19 cellular contexts compared by ENCODE assay signal in genomic region chr1:82160036-82160435, GRCh38.
DNase-seq lines count a peak whose midpoint lies in the region; ATAC-seq and TF ChIP-seq lines count a peak whose summit lies in the region.
"Had no signal": no experiment of that assay in that cellular context is flagged by ENCODE, and none has a peak within 500 bp of the region (broad histone marks: within the 10 kb centered on the region; RNA-seq: fewer than 3 reads in every experiment).

No MANE protein-coding gene starts in this region.

- in situ Hi-C loops in mammary epithelial cell (cut with MboI; ENCODE audit: low sequenced_read_pairs in 2 of 2): no loop called here

- 63% methylated on average over 5 of the region's 5 CpGs for WGBS in mammary epithelial cell (ENCODE audit: low coverage, missing lambda C conversion rate)

- H3K9me3 ChIP-seq in mammary epithelial cell (replicated peaks; ENCODE audit: insufficient read depth, low read length) (no peaks in the 10 kb centered on the region), mucosa of descending colon (no peaks in the 10 kb centered on the region)
- H3K9me3 ChIP-seq: gastroesophageal sphincter, left ventricle myocardium inferior had no signal

- H3K79me2 ChIP-seq in mammary epithelial cell (ENCODE audit: insufficient read depth, low read length): no peaks in the 10 kb centered on the region

- H3K4me3 ChIP-seq in mammary epithelial cell (replicated peaks in 1 of 3; ENCODE audit: insufficient read depth in 1 of 3, low read depth in 2 of 3, low read length in 3 of 3): no peak overlapping the region
- H3K4me3 ChIP-seq in mucosa of descending colon: no peak overlapping the region
- H3K4me3 ChIP-seq: gastroesophageal sphincter, left ventricle myocardium inferior had no signal

- TF ChIP-seq CTCF in mammary epithelial cell (conservative IDR thresholded peaks at IDR 0.05 in 1 of 2, IDR thresholded peaks at IDR 0.05 in 1 of 2; ENCODE audit: extremely low read depth in 1 of 2, insufficient read depth in 1 of 2, low read depth in 1 of 2, low read length in 2 of 2) (no peak), mucosa of descending colon (IDR thresholded peaks at IDR 0.05) (no peak)

- intact Hi-C loops in mammary epithelial cell (cut with micrococcal nuclease) (no loop called here), mucosa of descending colon (cut with DNase I, micrococcal nuclease) (no loop called here)

- CTCF ChIA-PET in mammary epithelial cell (lab: Charles Lee; ENCODE audit: low non-redundant PET): no interaction called here

- H3K36me3 ChIP-seq in mammary epithelial cell (ENCODE audit: insufficient read depth, low read length) (no peaks in the 10 kb centered on the region), mucosa of descending colon (ENCODE audit: low read depth) (no peaks in the 10 kb centered on the region)
- H3K36me3 ChIP-seq: gastroesophageal sphincter, left ventricle myocardium inferior had no signal

- H3K27me3 ChIP-seq in mammary epithelial cell (ENCODE audit: insufficient read depth, low read length): no peaks in the 10 kb centered on the region
- H3K27me3 ChIP-seq: gastroesophageal sphincter had no signal

- dilution Hi-C loops in mammary epithelial cell (cut with HindIII; ENCODE audit: low sequenced_read_pairs): no loop called here

- no peak overlapping the region for H3K27ac ChIP-seq in mammary epithelial cell (ENCODE audit: insufficient read depth, low read depth, low read length)
- H3K27ac ChIP-seq: gastroesophageal sphincter, left ventricle myocardium inferior, VCaP had no signal

- BruUV-seq in mammary epithelial cell (replicated peaks; lab: Mats Ljungman, UMichigan): no TSS peak

- H4K20me1 ChIP-seq in mammary epithelial cell (ENCODE audit: insufficient read depth, low read length): no peaks in the 10 kb centered on the region

- H3K4me1 ChIP-seq in mammary epithelial cell (ENCODE audit: insufficient read depth, low read length) (no peaks in the 10 kb centered on the region), mucosa of descending colon (ENCODE audit: low read depth) (peaks cover 7% of the 10 kb centered on the region)
- H3K4me1 ChIP-seq: left ventricle myocardium inferior had no signal

- DNase-seq in Daoy (ENCODE audit: low read depth) (peak; percentile 57), MV-4-11 (lab: John Stamatoyannopoulos, UW) (peak; percentile 70), mammary epithelial cell (peak; percentile 41), left lobe of liver (ENCODE audit: low spot score) (no peak), Ammon's horn (ENCODE audit: low spot score) (no peak), mucosa of descending colon (no peak)
- no peak for DNase-seq in stimulated activated naive CD8-positive, alpha-beta T cell treated with anti-CD3 and anti-CD28 coated beads, Interleukin-15, Interleukin-2, amounts not matched to agents 100 U/mL and 50 U/mL, for 24 hours
- DNase-seq: activated CD8-positive, alpha-beta T cell treated with anti-CD3 and anti-CD28 coated beads for 36 hours; activated T-cell treated with anti-CD3 and anti-CD28 coated beads, Interleukin-2, amount 50 U/mL, for 72 hours; effector memory CD8-positive, alpha-beta T cell; GDM1; left ventricle myocardium inferior; NCI-H1105; NCI-H2171; NCI-H82; stimulated activated CD4-positive, alpha-beta T cell treated with anti-CD3 and anti-CD28 coated beads, Interleukin-4, amount 100 ng/mL, for 24 hours had no signal

- no peak overlapping the region for H3K9ac ChIP-seq in mammary epithelial cell (ENCODE audit: insufficient read depth, low read length)

- H2AFZ ChIP-seq in mammary epithelial cell (ENCODE audit: low read depth, low read length): no peak overlapping the region

- no peak overlapping the region for H3K4me2 ChIP-seq in mammary epithelial cell (ENCODE audit: insufficient read depth, low read depth, low read length)

- peak; percentile 27 for ATAC-seq in left lobe of liver
- no peak for ATAC-seq in GM21447 (IDR thresholded peaks at IDR 0.05; ENCODE audit: unreplicated experiment)
- no peak for ATAC-seq in stimulated activated naive CD8-positive, alpha-beta T cell treated with anti-CD3 and anti-CD28 coated beads, Interleukin-15, Interleukin-2, amounts not matched to agents 100 U/mL and 50 U/mL, for 24 hours
- no peak for ATAC-seq in mucosa of descending colon
- ATAC-seq: activated CD8-positive, alpha-beta T cell treated with anti-CD3 and anti-CD28 coated beads for 36 hours; activated T-cell treated with anti-CD3 and anti-CD28 coated beads, Interleukin-2, amount 50 U/mL, for 72 hours; effector memory CD8-positive, alpha-beta T cell; gastroesophageal sphincter had no signal

Comparison
In these comparisons a context has a peak if more than half of its experiments do, and no peak if none do; other contexts are left out.
1. DNase-seq: peak in Daoy (single experiment), MV-4-11 (single experiment) and mammary epithelial cell (single experiment); none in left lobe of liver (single experiment), stimulated activated naive CD8-positive, alpha-beta T cell treated with anti-CD3 and anti-CD28 coated beads, Interleukin-15, Interleukin-2, amounts not matched to agents 100 U/mL and 50 U/mL, for 24 hours (single experiment), Ammon's horn (single experiment) and mucosa of descending colon (0 of 3).